ENCODE assay signal across 8 cellular contexts in the genomic region with DNA sequence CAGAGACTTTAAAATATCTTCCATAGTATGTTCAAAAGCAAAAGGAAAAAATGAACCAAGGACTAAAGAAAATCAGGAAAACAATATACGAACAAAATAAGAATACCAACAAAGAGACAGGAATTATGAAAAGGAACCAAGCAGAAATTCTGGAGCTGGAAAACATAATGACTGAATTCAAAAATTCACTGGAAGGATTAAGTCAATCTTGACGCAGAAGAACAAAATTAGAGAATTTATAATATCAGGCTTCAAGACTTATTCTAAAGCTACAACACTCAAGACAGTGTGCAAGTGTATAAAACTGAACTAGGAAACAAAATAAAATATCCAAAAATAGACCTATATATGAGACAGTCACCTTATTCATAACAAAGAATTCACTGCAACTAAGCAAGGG.
"Had no signal": no experiment of that assay in that cellular context is flagged by ENCODE, and none has a peak within 500 bp of the region (broad histone marks: within the 10 kb centered on the region; RNA-seq: fewer than 3 reads in every experiment).

No MANE protein-coding gene starts in this region.

- ATAC-seq: GM12878 had no signal

- DNase-seq: GDM1, GF-D8 had no signal

- FAIRE-seq: G401.6, GM12878, GM12891, GM12892, GM18507, GM19239 had no signal

- H3K4me3 ChIP-seq: GM12878 had no signal
